In the genomic region with DNA sequence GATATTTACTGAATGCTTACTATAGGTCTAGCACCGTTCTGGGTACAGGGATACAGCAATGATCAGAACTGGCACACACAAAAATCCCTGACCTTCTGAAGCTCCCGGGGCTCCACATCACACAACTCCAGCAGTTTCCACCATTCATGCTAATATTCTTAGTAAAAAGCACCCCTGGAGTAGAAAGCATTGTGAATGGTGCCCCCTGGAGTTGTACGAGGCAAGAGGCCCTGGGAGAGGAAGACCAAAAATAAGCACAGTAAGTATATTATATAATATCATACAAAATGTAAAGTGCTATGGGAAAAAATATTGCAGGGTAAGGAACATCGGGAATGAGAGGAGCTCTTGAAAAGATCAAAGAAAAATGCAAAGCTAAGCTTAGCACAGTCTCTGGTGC, we compare ENCODE assay signal across 1 cellular context.
TF ChIP-seq lines count a peak whose summit lies in the region.

No MANE protein-coding gene starts in this region.

TF ChIP-seq in H1, 55 proteins besides CTCF, POLR2A, EP300 and RAD21:
- TF ChIP-seq SUZ12 (IDR thresholded peaks at IDR 0.05; ENCODE audit: low read length) (no peak), FOSL1 (IDR thresholded peaks at IDR 0.05; ENCODE audit: insufficient read depth, low read depth, low read length) (no peak), NRF1 (IDR thresholded peaks at IDR 0.05; ENCODE audit: low read depth, low read length) (no peak), RXRA (IDR thresholded peaks at IDR 0.05; ENCODE audit: insufficient read depth, low read depth, low read length) (no peak), ZNF274 (IDR thresholded peaks at IDR 0.05; ENCODE audit: borderline replicate concordance, extremely low read depth, low read length) (no peak)
TF ChIP-seq in H1: peak in this region for 0.
